Comparison of ENCODE assay signal across 1 cellular context in genomic region chr11:1401656-1402221, GRCh38.
TF ChIP-seq lines count a peak whose summit lies in the region.

No MANE protein-coding gene starts in this region.

TF ChIP-seq in HepG2, 621 proteins besides CTCF, POLR2A, EP300 and RAD21 (continued from another document and continues in another):
- TF ChIP-seq NFAT5 (CRISPR knock-in tag; IDR thresholded peaks at IDR 0.05) (peak; percentile 87), ZNF205 (CRISPR knock-in tag; IDR thresholded peaks at IDR 0.05) (no peak), MED13 (CRISPR knock-in tag; IDR thresholded peaks at IDR 0.05) (0 out of 2 replicates have a peak, but pooled peaks have one; percentile 32), MEIS2 (CRISPR knock-in tag; IDR thresholded peaks at IDR 0.05) (peak; percentile 73), HBP1 (CRISPR knock-in tag; IDR thresholded peaks at IDR 0.05; ENCODE audit: low read depth) (peak; percentile 62; the same call in 1 of the 2 replicates), YEATS2 (CRISPR knock-in tag; IDR thresholded peaks at IDR 0.05; ENCODE audit: borderline replicate concordance) (peak; percentile 58; the same call in 1 of the 2 replicates), ZNF124 (CRISPR knock-in tag; IDR thresholded peaks at IDR 0.05) (0 out of 2 replicates have a peak, but pooled peaks have one; percentile 57), KAT8 (CRISPR knock-in tag; IDR thresholded peaks at IDR 0.05) (0 out of 2 replicates have a peak, but pooled peaks have one; percentile 23), ZNF709 (CRISPR knock-in tag; IDR thresholded peaks at IDR 0.05) (peak; percentile 76; the same call in 1 of the 2 replicates), ZHX1 (CRISPR knock-in tag; IDR thresholded peaks at IDR 0.05; ENCODE audit: low read depth) (no peak; the same call in 1 of the 2 replicates), SMAD3 (CRISPR knock-in tag; IDR thresholded peaks at IDR 0.05) (0 out of 2 replicates have a peak, but pooled peaks have one; percentile 42), HNF1A (IDR thresholded peaks at IDR 0.05; ENCODE audit: low read depth) (no peak), HNF1A (CRISPR knock-in tag; IDR thresholded peaks at IDR 0.05; ENCODE audit: borderline replicate concordance) (0 out of 2 replicates have a peak, but pooled peaks have one; percentile 31), SALL2 (CRISPR knock-in tag; IDR thresholded peaks at IDR 0.05) (0 out of 2 replicates have a peak, but pooled peaks have one; percentile 52), TEAD3 (CRISPR knock-in tag; optimal IDR thresholded peaks at IDR 0.05; ENCODE audit: borderline replicate concordance) (peak; percentile 43), DNMT3B (CRISPR knock-in tag; conservative IDR thresholded peaks at IDR 0.05) (0 out of 2 replicates have a peak, but pooled peaks have one; percentile 41), GZF1 (CRISPR knock-in tag; IDR thresholded peaks at IDR 0.05) (peak; percentile 50; the same call in 1 of the 2 replicates), ZNF354B (CRISPR knock-in tag; IDR thresholded peaks at IDR 0.05) (0 out of 2 replicates have a peak, but pooled peaks have one; percentile 56), ZNF749 (CRISPR knock-in tag; IDR thresholded peaks at IDR 0.05; ENCODE audit: borderline replicate concordance) (0 out of 2 replicates have a peak, but pooled peaks have one; percentile 71), ATF4 (CRISPR knock-in tag; IDR thresholded peaks at IDR 0.05) (no peak), TMF1 (CRISPR knock-in tag; IDR thresholded peaks at IDR 0.05; ENCODE audit: low read depth) (peak; percentile 59; the same call in 1 of the 2 replicates), FOXA3 (CRISPR knock-in tag; IDR thresholded peaks at IDR 0.05) (0 out of 2 replicates have a peak, but pooled peaks have one; percentile 12), POGK (CRISPR knock-in tag; conservative IDR thresholded peaks at IDR 0.05) (0 out of 2 replicates have a peak, but pooled peaks have one; percentile 32), ZNF710 (CRISPR knock-in tag; IDR thresholded peaks at IDR 0.05; ENCODE audit: borderline replicate concordance) (peak; percentile 19; the same call in 1 of the 2 replicates), KLF16 (CRISPR knock-in tag; IDR thresholded peaks at IDR 0.05) (peak in 1 of 2 experiments; percentile 85; a peak in 2 of 4 replicates), KLF11 (CRISPR knock-in tag; IDR thresholded peaks at IDR 0.05) (0 out of 2 replicates have a peak, but pooled peaks have one; percentile 59), NCOA2 (CRISPR knock-in tag; IDR thresholded peaks at IDR 0.05) (0 out of 2 replicates have a peak, but pooled peaks have one; percentile 14), BORCS8-MEF2B (CRISPR knock-in tag; IDR thresholded peaks at IDR 0.05) (peak; percentile 92), ZC3H13 (CRISPR knock-in tag; IDR thresholded peaks at IDR 0.05) (0 out of 2 replicates have a peak, but pooled peaks have one; percentile 29), FOXO1 (CRISPR knock-in tag; IDR thresholded peaks at IDR 0.05) (peak; percentile 37; the same call in 1 of the 2 replicates), CREB3 (CRISPR knock-in tag; IDR thresholded peaks at IDR 0.05) (0 out of 2 replicates have a peak, but pooled peaks have one; percentile 68), DRAP1 (CRISPR knock-in tag; IDR thresholded peaks at IDR 0.05) (no peak), PITX1 (CRISPR knock-in tag; IDR thresholded peaks at IDR 0.05) (peak; percentile 45; the same call in 1 of the 2 replicates), POLR2AphosphoS5 (IDR thresholded peaks at IDR 0.05; ENCODE audit: low read depth, low read length) (no peak)
